In genomic region chr2:26034597-26035067, GRCh38 we compare ENCODE assay signal across 8 cellular contexts. TPM values are rescaled to one million over a fixed set of nuclear protein-coding genes. Genes with fewer than 3 reads are reported as not detected.
DNase-seq lines count a peak whose midpoint lies in the region; ATAC-seq and TF ChIP-seq lines count a peak whose summit lies in the region.

No MANE protein-coding gene starts in this region.

- 0% methylated on average over 24 of the region's 24 CpGs for WGBS in psoas muscle, 3 donors

- no peak for TF ChIP-seq CTCF in cardiac muscle cell (IDR thresholded peaks at IDR 0.05; ENCODE audit: low read depth, low read length)
- no peak for TF ChIP-seq CTCF in fibroblast of mammary gland (conservative IDR thresholded peaks at IDR 0.05; ENCODE audit: control insufficient read depth, insufficient read depth, low read depth, low read length)
- TF ChIP-seq CTCF in psoas muscle (IDR thresholded peaks at IDR 0.05): no peak

- ATAC-seq in psoas muscle (no peak), GM19023 (IDR thresholded peaks at IDR 0.05; ENCODE audit: unreplicated experiment) (no peak)

- peaks cover 9% of the 10 kb centered on the region for H3K4me1 ChIP-seq in cardiac muscle cell (ENCODE audit: low read depth)
- H3K4me1 ChIP-seq in psoas muscle: peaks cover 32% of the 10 kb centered on the region

- POLR2A ChIA-PET in HEK293T (lab: Yijun Ruan, JAX): interaction anchor here (0.6 to 2.7 kb wide), 7 partner anchors 9 to 209 kb away, joined by 3 to 15 read pairs (median 5); no protein-coding TSS in a partner anchor

- intact Hi-C loops in cardiac septum (cut with DNase I) (loop anchor here (2.0 to 5.0 kb wide), 2 partner anchors 38 to 156 kb away; partner anchors contain the start of gene ASXL2), psoas muscle (cut with DNase I) (loop anchor here (5.0 kb wide), 3 partner anchors 37 to 48 kb away; no protein-coding TSS in a partner anchor)

- H3K27ac ChIP-seq in cardiac muscle cell (peak overlapping the region; percentile 89), psoas muscle (peak overlapping the region; percentile 98)

- H3K4me3 ChIP-seq in cardiac muscle cell (peak overlapping the region; percentile 79), fibroblast of mammary gland (ENCODE audit: control insufficient read depth, low read depth, low read length) (peak overlapping the region; percentile 100), psoas muscle (peak overlapping the region; percentile 97)

- CTCF ChIA-PET in HEK293T (lab: Yijun Ruan, JAX): interaction anchor here (0.5 kb wide), 1 partner anchor 52 kb away, joined by 4 read pairs; no protein-coding TSS in a partner anchor

- no peaks in the 10 kb centered on the region for H3K9me3 ChIP-seq in cardiac muscle cell (ENCODE audit: low read depth)
- no peaks in the 10 kb centered on the region for H3K9me3 ChIP-seq in psoas muscle

- peak; percentile 18 to 28 for DNase-seq in cardiac muscle cell (ENCODE audit: low read depth in 1 of 2, low spot score in 1 of 2)
- DNase-seq in cardiac septum (ENCODE audit: low spot score): no peak
- peak; percentile 4 for DNase-seq in T-helper 22 cell (ENCODE audit: low read depth)
- no peak for DNase-seq in fibroblast of mammary gland (ENCODE audit: low read depth)
- DNase-seq in psoas muscle: no peak
- no peak for DNase-seq in HEK293T (ENCODE audit: extremely low spot score)
- no peak for DNase-seq in RPMI8226

- H3K27me3 ChIP-seq in cardiac muscle cell: peaks cover 8% of the 10 kb centered on the region
- no peaks in the 10 kb centered on the region for H3K27me3 ChIP-seq in psoas muscle (ENCODE audit: insufficient read depth in 3 of 3, low read length in 2 of 3)

- H3K36me3 ChIP-seq in cardiac muscle cell: no peaks in the 10 kb centered on the region
- peaks cover 0 to 4% of the 10 kb centered on the region in 2 donors for H3K36me3 ChIP-seq in psoas muscle (ENCODE audit: insufficient read depth in 1 of 2, low read depth in 1 of 2)

TF ChIP-seq in HEK293T, 16 proteins besides CTCF, POLR2A, EP300 and RAD21:
- no peak for TF ChIP-seq ELF4 (IDR thresholded peaks at IDR 0.05)
- TF ChIP-seq CTBP1 (IDR thresholded peaks at IDR 0.05; ENCODE audit: borderline replicate concordance): no peak
- no peak for TF ChIP-seq BHLHE40 (IDR thresholded peaks at IDR 0.05; ENCODE audit: borderline replicate concordance)
- TF ChIP-seq LEF1 (IDR thresholded peaks at IDR 0.05; ENCODE audit: borderline replicate concordance): no peak
- no peak for TF ChIP-seq SP1 (IDR thresholded peaks at IDR 0.05)
- TF ChIP-seq FOXA1 (IDR thresholded peaks at IDR 0.05): no peak
- TF ChIP-seq HDGF (IDR thresholded peaks at IDR 0.05; ENCODE audit: borderline replicate concordance): no peak
- TF ChIP-seq PKNOX1 (IDR thresholded peaks at IDR 0.05): no peak

RNA-seq across cellular contexts. Expression of gene RAB10, which starts 0.7 kb away (rescaled TPM):
- total RNA-seq in cardiac muscle cell (141 and 145 TPM in 2 replicates), cardiac septum (79.4 TPM), psoas muscle (100 to 1,000 TPM; 131 to 164 (median 149) TPM)
- polyA plus RNA-seq in cardiac muscle cell (75.9 and 92.7 TPM in 2 replicates), psoas muscle (100 to 1,000 TPM in 2 of 3 donors, 10 to 100 TPM in 1; 76.5 to 170 (median 116) TPM)

RNA-seq across cellular contexts. Expression of gene KIF3C, which starts 52.3 kb away (rescaled TPM):
- 5.6 and 6.3 TPM in 2 replicates for total RNA-seq in cardiac muscle cell
- 4.3 and 5.4 TPM in 2 replicates for polyA plus RNA-seq in cardiac muscle cell
- 5.5 TPM for total RNA-seq in cardiac septum
- 1 to 10 TPM; 1.3 to 3.3 (median 1.8) TPM for total RNA-seq in psoas muscle
- polyA plus RNA-seq in psoas muscle: 1 to 10 TPM in 2 of 3 donors, under 1 TPM in 1; 0.82 to 2.9 (median 1.7) TPM

Comparison
In these comparisons a context has a peak if more than half of its experiments do, and no peak if none do; other contexts are left out.
1. DNase-seq: peak in cardiac muscle cell (2 of 2) and T-helper 22 cell (single experiment); none in cardiac septum (single experiment), fibroblast of mammary gland (single experiment), psoas muscle (0 of 2), HEK293T (single experiment) and RPMI8226 (single experiment).
2. Peak in every context shown above with its lines, with median percentiles within 50 percentile points of each other: H3K4me3 ChIP-seq.